11 cellular contexts compared by ENCODE assay signal in genomic region chr5:157106668-157107461, GRCh38. TPM values are rescaled to one million over a fixed set of nuclear protein-coding genes. Genes with fewer than 3 reads are reported as not detected.
DNase-seq lines count a peak whose midpoint lies in the region; ATAC-seq and TF ChIP-seq lines count a peak whose summit lies in the region.
"Had no signal": no experiment of that assay in that cellular context is flagged by ENCODE, and none has a peak within 500 bp of the region (broad histone marks: within the 10 kb centered on the region; RNA-seq: fewer than 3 reads in every experiment).

No MANE protein-coding gene starts in this region.

- TF ChIP-seq CTCF in lower lobe of right lung (IDR thresholded peaks at IDR 0.05) (no peak), esophagus squamous epithelium (IDR thresholded peaks at IDR 0.05) (no peak)

- H3K27me3 ChIP-seq in lower lobe of right lung (ENCODE audit: low read depth) (no peaks in the 10 kb centered on the region), esophagus squamous epithelium (no peaks in the 10 kb centered on the region), Karpas-422 (ENCODE audit: low read length) (no peaks in the 10 kb centered on the region)

- no peaks in the 10 kb centered on the region for H3K9me3 Mint-ChIP-seq in activated T-cell treated with anti-CD3 and anti-CD28 coated beads, Interleukin-2, amount 50 U/mL, for 72 hours
- H3K9me3 Mint-ChIP-seq: brain had no signal

- TF ChIP-seq POLR2A in esophagus squamous epithelium (IDR thresholded peaks at IDR 0.05): peak in 1 of 4 donors; percentile 6

- ATAC-seq in HG02571 (IDR thresholded peaks at IDR 0.05; ENCODE audit: unreplicated experiment): peak; percentile 38
- ATAC-seq in activated T-cell treated with anti-CD3 and anti-CD28 coated beads, Interleukin-2, amount 50 U/mL, for 72 hours (replicated peaks in 1 of 2): peak; percentile 28 to 39
- peak; percentile 43 to 69 for ATAC-seq in lower lobe of right lung
- no peak for ATAC-seq in GM18861 (IDR thresholded peaks at IDR 0.05; ENCODE audit: unreplicated experiment)

- H3K27ac ChIP-seq in lower lobe of right lung: peak overlapping the region; percentile 65
- H3K27ac ChIP-seq in esophagus squamous epithelium: peak overlapping the region in 2 of 4 donors; percentile 75 to 79
- H3K27ac ChIP-seq in Karpas-422 (ENCODE audit: low read length): no peak overlapping the region

- H3K9me3 ChIP-seq in lower lobe of right lung (no peaks in the 10 kb centered on the region), esophagus squamous epithelium (no peaks in the 10 kb centered on the region), Karpas-422 (ENCODE audit: low read length) (no peaks in the 10 kb centered on the region)

- H3K27ac Mint-ChIP-seq in activated T-cell treated with anti-CD3 and anti-CD28 coated beads, Interleukin-2, amount 50 U/mL, for 72 hours: peak overlapping the region; percentile 80
- H3K27ac Mint-ChIP-seq: brain had no signal

- H3K36me3 ChIP-seq in lower lobe of right lung (no peaks in the 10 kb centered on the region), esophagus squamous epithelium (no peaks in the 10 kb centered on the region), Karpas-422 (ENCODE audit: insufficient read depth, low read length) (no peaks in the 10 kb centered on the region)

- intact Hi-C loops in lower lobe of right lung (cut with DNase I) (no loop called here), esophagus squamous epithelium (cut with DNase I) (no loop called here)

- H3K36me3 Mint-ChIP-seq in activated T-cell treated with anti-CD3 and anti-CD28 coated beads, Interleukin-2, amount 50 U/mL, for 72 hours (ENCODE audit: insufficient read depth in 2 of 2): peaks cover 2 to 8% of the 10 kb centered on the region in 2 donors
- H3K36me3 Mint-ChIP-seq: brain had no signal

- no peaks in the 10 kb centered on the region for H3K79me2 ChIP-seq in Karpas-422 (ENCODE audit: low read length)

- WGBS in esophagus squamous epithelium, 2 donors: 63 to 72% methylated on average over 9 to 14 of the region's 14 CpGs

- H2AFZ ChIP-seq in Karpas-422 (ENCODE audit: low read length): no peak overlapping the region

- peak overlapping the region; percentile 80 to 93 for H3K4me3 Mint-ChIP-seq in activated T-cell treated with anti-CD3 and anti-CD28 coated beads, Interleukin-2, amount 50 U/mL, for 72 hours
- H3K4me3 Mint-ChIP-seq: brain had no signal

- H3K27me3 Mint-ChIP-seq in activated T-cell treated with anti-CD3 and anti-CD28 coated beads, Interleukin-2, amount 50 U/mL, for 72 hours (ENCODE audit: low read depth): no peaks in the 10 kb centered on the region
- H3K27me3 Mint-ChIP-seq: brain had no signal

- no peak overlapping the region for H3K4me2 ChIP-seq in Karpas-422 (ENCODE audit: low read depth, low read length, poor library complexity, severe bottlenecking)

- no peak overlapping the region for H3K9ac ChIP-seq in Karpas-422 (ENCODE audit: low read length)

- H3K4me1 ChIP-seq in lower lobe of right lung: no peaks in the 10 kb centered on the region
- H3K4me1 ChIP-seq in esophagus squamous epithelium: no peaks in the 10 kb centered on the region
- H3K4me1 ChIP-seq in Karpas-422 (ENCODE audit: low read length): no peaks in the 10 kb centered on the region

- H3K4me3 ChIP-seq in lower lobe of right lung (peak overlapping the region; percentile 32), esophagus squamous epithelium (peak overlapping the region in 2 of 4 donors; percentile 9 to 21), Karpas-422 (ENCODE audit: low read length) (no peak overlapping the region)
- H3K4me3 ChIP-seq: lung had no signal

- H3K4me1 Mint-ChIP-seq in activated T-cell treated with anti-CD3 and anti-CD28 coated beads, Interleukin-2, amount 50 U/mL, for 72 hours (ENCODE audit: low read depth): peaks cover 68% of the 10 kb centered on the region
- H3K4me1 Mint-ChIP-seq: brain had no signal

- H3K9me2 ChIP-seq in Karpas-422 (replicated peaks; ENCODE audit: insufficient read depth, low read length): no peaks in the 10 kb centered on the region

- DNase-seq in AG20443 (ENCODE audit: low spot score): peak; percentile 34
- peak; percentile 40 to 43 for DNase-seq in activated T-cell treated with anti-CD3 and anti-CD28 coated beads, Interleukin-2, amount 50 U/mL, for 72 hours
- DNase-seq in lower lobe of right lung: peak; percentile 76
- DNase-seq in NCI-H1694 (lab: John Stamatoyannopoulos, UW): no peak
- no peak for DNase-seq in esophagus squamous epithelium (lab: John Stamatoyannopoulos, UW)
- DNase-seq in Karpas-422: no peak
- DNase-seq: GF-D8 had no signal

- no peaks in the 10 kb centered on the region for H4K20me1 ChIP-seq in Karpas-422 (ENCODE audit: insufficient read depth, low read depth, low read length)

RNA-seq across cellular contexts. Expression of gene HAVCR2, which starts 2.0 kb away (rescaled TPM):
- total RNA-seq in activated T-cell treated with anti-CD3 and anti-CD28 coated beads, Interleukin-2, amount 50 U/mL, for 72 hours: 10 to 100 TPM; 19.7 to 30.2 TPM
- total RNA-seq in lower lobe of right lung: 33.8 TPM
- 1 to 10 TPM in 3 of 4 donors, under 1 TPM in 1; 0.45 to 5.3 (median 3.5) TPM for total RNA-seq in esophagus squamous epithelium
- 0.22 TPM in 1 of 2 replicates, not detected in the other for total RNA-seq in Karpas-422 (2014; rRNA removed; shearing (Covaris generic); ENCODE audit: low replicate concordance)

RNA-seq across cellular contexts. Expression of gene MED7, which starts 35.8 kb away (rescaled TPM):
- 10 to 100 TPM; 12.7 to 16.7 TPM for total RNA-seq in activated T-cell treated with anti-CD3 and anti-CD28 coated beads, Interleukin-2, amount 50 U/mL, for 72 hours
- 11.2 TPM for total RNA-seq in lower lobe of right lung
- total RNA-seq in esophagus squamous epithelium: 1 to 10 TPM; 4.7 to 8.3 (median 6.9) TPM
- total RNA-seq in Karpas-422 (2014; rRNA removed; shearing (Covaris generic); ENCODE audit: low replicate concordance): 10.6 and 12.2 TPM in 2 replicates

RNA-seq across cellular contexts. Expression of gene HAVCR1, which starts 47.9 kb away (rescaled TPM):
- total RNA-seq in activated T-cell treated with anti-CD3 and anti-CD28 coated beads, Interleukin-2, amount 50 U/mL, for 72 hours: 1 to 10 TPM; 2.6 to 2.7 TPM
- total RNA-seq in lower lobe of right lung (not detected), esophagus squamous epithelium (under 1 TPM in 1 of 4 donors, not detected in 3; 0.19 TPM)
- total RNA-seq in Karpas-422 (2014; rRNA removed; shearing (Covaris generic); ENCODE audit: low replicate concordance): not detected in 2 replicates

RNA-seq across cellular contexts. Expression of gene GARIN3, which starts 59.2 kb away (rescaled TPM):
- under 1 TPM; 0.22 to 0.39 TPM for total RNA-seq in activated T-cell treated with anti-CD3 and anti-CD28 coated beads, Interleukin-2, amount 50 U/mL, for 72 hours
- total RNA-seq in lower lobe of right lung (not detected), esophagus squamous epithelium (not detected)
- not detected in 2 replicates for total RNA-seq in Karpas-422 (2014; rRNA removed; shearing (Covaris generic); ENCODE audit: low replicate concordance)
- total RNA-seq: lung had no signal

Comparison
In these comparisons a context has a peak if more than half of its experiments do, and no peak if none do; other contexts are left out.
1. DNase-seq: peak in AG20443 (single experiment), activated T-cell treated with anti-CD3 and anti-CD28 coated beads, Interleukin-2, amount 50 U/mL, for 72 hours (2 of 2) and lower lobe of right lung (single experiment); none in NCI-H1694 (single experiment), esophagus squamous epithelium (single experiment) and Karpas-422 (single experiment).